Comparison of ENCODE assay signal across 26 cellular contexts in the genomic region with DNA sequence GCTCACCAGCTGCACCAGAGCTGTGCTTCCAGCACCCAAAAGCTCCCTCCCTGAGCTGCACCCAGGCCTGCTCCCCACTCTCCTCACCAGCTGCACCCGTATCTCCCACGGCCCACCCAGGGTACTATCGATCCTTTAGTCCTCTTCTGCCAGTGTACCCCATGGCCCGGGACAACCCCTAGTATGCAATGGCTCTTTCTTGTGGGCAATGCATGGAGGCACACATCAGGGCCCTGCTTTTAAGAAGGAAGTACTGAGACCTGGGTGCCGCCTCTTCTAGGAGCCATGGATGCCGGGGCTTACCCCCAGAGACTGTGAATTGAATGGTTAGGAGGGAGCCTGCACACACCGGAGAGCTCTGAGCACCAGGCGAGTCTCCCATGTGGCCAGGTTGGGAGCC.
"Had no signal": no experiment of that assay in that cellular context is flagged by ENCODE, and none has a peak within 500 bp of the region (broad histone marks: within the 10 kb centered on the region; RNA-seq: fewer than 3 reads in every experiment).

No MANE protein-coding gene starts in this region.

- H3K4me2 ChIP-seq: neural progenitor cell, smooth muscle cell had no signal

- H3K27me3 Mint-ChIP-seq: stimulated activated naive CD8-positive, alpha-beta T cell treated with anti-CD3 and anti-CD28 coated beads, Interleukin-15, Interleukin-2, amounts not matched to agents 100 ng/mL and 50 ng/mL, for 24 hours; type B pancreatic cell had no signal

- H3K4me1 ChIP-seq: neural progenitor cell, prostate gland, uterus had no signal

- H3K4me3 ChIP-seq: left lung, lower lobe of right lung, neural progenitor cell, pancreas, prostate gland, smooth muscle cell, suprapubic skin, tibial nerve, uterus had no signal

- H3K9me3 Mint-ChIP-seq: immature natural killer cell; mesothelial cell of epicardium; natural killer cell; nephron progenitor cell; neural progenitor cell; stimulated activated naive CD8-positive, alpha-beta T cell treated with anti-CD3 and anti-CD28 coated beads, Interleukin-15, Interleukin-2, amounts not matched to agents 100 ng/mL and 50 ng/mL, for 24 hours; type B pancreatic cell had no signal

- H3K9me3 ChIP-seq: lower lobe of right lung, pancreas, prostate gland, suprapubic skin, tibial nerve, uterus had no signal

- H2AFZ ChIP-seq: neural progenitor cell had no signal

- H3K27me3 ChIP-seq: left lung, neural progenitor cell, pancreas, suprapubic skin, tibial nerve, uterus had no signal

- H3K36me3 ChIP-seq: neural progenitor cell, pancreas, prostate gland, uterus had no signal

- DNase-seq: hypothalamus; immature natural killer cell; kidney; left colon; left lung; lower lobe of right lung; mammary epithelial cell; mesenchymal stem cell; naive B cell; natural killer cell; nephron progenitor cell; pancreas; retina; right cardiac atrium; stimulated activated CD4-positive, alpha-beta T cell treated with anti-CD3 and anti-CD28 coated beads, Interleukin-1b, Interleukin-23, amount 100 ng/mL, for 48 hours; stimulated activated CD4-positive, alpha-beta T cell treated with anti-CD3 and anti-CD28 coated beads, Interleukin-4, amount 100 ng/mL, for 1 hour; stimulated activated naive CD4-positive, alpha-beta T cell; uterus had no signal

- H3K36me3 Mint-ChIP-seq: immature natural killer cell, naive B cell, natural killer cell had no signal

- H3K27ac ChIP-seq: left lung, lower lobe of right lung, neural progenitor cell, pancreas, prostate gland, suprapubic skin, tibial nerve, uterus had no signal

- H3K27ac Mint-ChIP-seq: immature natural killer cell; mesothelial cell of epicardium; naive B cell; natural killer cell; nephron progenitor cell; neural progenitor cell; stimulated activated naive CD8-positive, alpha-beta T cell treated with anti-CD3 and anti-CD28 coated beads, Interleukin-15, Interleukin-2, amounts not matched to agents 100 ng/mL and 50 ng/mL, for 24 hours; type B pancreatic cell had no signal

- ATAC-seq: left colon, left lung, lower lobe of right lung, natural killer cell, pancreas, right cardiac atrium had no signal

- H3K4me3 Mint-ChIP-seq: immature natural killer cell; mesothelial cell of epicardium; naive B cell; natural killer cell; nephron progenitor cell; neural progenitor cell; stimulated activated naive CD8-positive, alpha-beta T cell treated with anti-CD3 and anti-CD28 coated beads, Interleukin-15, Interleukin-2, amounts not matched to agents 100 ng/mL and 50 ng/mL, for 24 hours; type B pancreatic cell had no signal
